In genomic region chr13:84896128-84896527, GRCh38 we compare ENCODE assay signal across 8 cellular contexts.
DNase-seq lines count a peak whose midpoint lies in the region; ATAC-seq and TF ChIP-seq lines count a peak whose summit lies in the region.

No MANE protein-coding gene starts in this region.

- WGBS in neuronal stem cell (ENCODE audit: extremely low coverage in 2 of 2, insufficient read length in 2 of 2, insufficient replicate concordance in 1 of 2), 2 donors = no CpG with 5 or more reads among the region's 9 CpGs

- H3K9ac ChIP-seq in SU-DHL-6 (ENCODE audit: low read length) (no peak overlapping the region), neuronal stem cell (ENCODE audit: low read depth, low read length, poor library complexity) (no peak overlapping the region)

- no peak for TF ChIP-seq CTCF in Calu3 (IDR thresholded peaks at IDR 0.05; ENCODE audit: unreplicated experiment)
- TF ChIP-seq CTCF in LNCaP clone FGC (IDR thresholded peaks at IDR 0.05; ENCODE audit: control insufficient read depth, extremely low read depth, insufficient read depth) = peak; percentile 51
- TF ChIP-seq CTCF in SU-DHL-6 (IDR thresholded peaks at IDR 0.05; ENCODE audit: insufficient read depth, low read length, poor library complexity, severe bottlenecking) = peak; percentile 49

- H3K4ac ChIP-seq in neuronal stem cell (ENCODE audit: low read length) = no peak overlapping the region

- H3K4me2 ChIP-seq in SU-DHL-6 (ENCODE audit: low read depth, low read length, poor library complexity, severe bottlenecking) (no peak overlapping the region), neuronal stem cell (ENCODE audit: insufficient read depth, low read length, poor library complexity, severe bottlenecking) (no peak overlapping the region)

- H3K9me3 ChIP-seq in SU-DHL-6 (ENCODE audit: insufficient read depth, low read length) (no peaks in the 10 kb centered on the region), neuronal stem cell (replicated peaks in 1 of 2; ENCODE audit: control insufficient read depth in 2 of 2, insufficient read depth in 1 of 2, low read depth in 1 of 2, low read length in 2 of 2) (peaks cover 0 to 2% of the 10 kb centered on the region in 2 donors)

- H3K27ac ChIP-seq in SU-DHL-6 (ENCODE audit: low read depth, low read length) (no peak overlapping the region), neuronal stem cell (replicated peaks; ENCODE audit: low read length) (no peak overlapping the region)

- no peak overlapping the region for H2BK15ac ChIP-seq in neuronal stem cell (ENCODE audit: low read length)

- H2BK12ac ChIP-seq in neuronal stem cell (ENCODE audit: low read length) = no peak overlapping the region

- no peaks in the 10 kb centered on the region for H3K9me3 Mint-ChIP-seq in Calu3 (ENCODE audit: low read depth, unreplicated experiment)

- H3K36me3 Mint-ChIP-seq in Calu3 (ENCODE audit: insufficient read depth, unreplicated experiment) = no peaks in the 10 kb centered on the region

- no TSS peak for BruUV-seq in Calu3 (replicated peaks; lab: Mats Ljungman, UMichigan)

- no peak overlapping the region for H3K27ac Mint-ChIP-seq in Calu3 (ENCODE audit: unreplicated experiment)

- no peak overlapping the region for H4K8ac ChIP-seq in neuronal stem cell (ENCODE audit: low read depth, low read length)

- no peak overlapping the region for H2AK5ac ChIP-seq in neuronal stem cell (ENCODE audit: low read depth, low read length)

- H3K79me1 ChIP-seq in neuronal stem cell (ENCODE audit: low read depth, low read length) = no peaks in the 10 kb centered on the region

- CTCF ChIA-PET in Calu3 (lab: Charles Lee) = no interaction called here

- H3K4me1 Mint-ChIP-seq in Calu3 (ENCODE audit: low read depth, unreplicated experiment) = no peaks in the 10 kb centered on the region

- H3K4me3 Mint-ChIP-seq in Calu3 (ENCODE audit: low read depth, unreplicated experiment) = no peak overlapping the region

- H3K18ac ChIP-seq in neuronal stem cell (ENCODE audit: low read length) = no peak overlapping the region

- H3K23ac ChIP-seq in neuronal stem cell (ENCODE audit: low read depth, low read length, poor library complexity) = no peak overlapping the region

- no peaks in the 10 kb centered on the region for H3K79me2 ChIP-seq in SU-DHL-6 (ENCODE audit: insufficient read depth, low read length)

- no peaks in the 10 kb centered on the region for H3F3A ChIP-seq in SU-DHL-6 (ENCODE audit: insufficient read depth)

- no peaks in the 10 kb centered on the region for H3K9me2 ChIP-seq in SU-DHL-6 (replicated peaks; ENCODE audit: insufficient read depth, low read length)

- no peaks in the 10 kb centered on the region for H3K27me3 Mint-ChIP-seq in Calu3 (ENCODE audit: unreplicated experiment)

- H4K91ac ChIP-seq in neuronal stem cell (ENCODE audit: low read depth, low read length, poor library complexity) = no peak overlapping the region

- DNase-seq in Calu3 (peak; percentile 6), LNCaP clone FGC (ENCODE audit: low read depth) (peak; percentile 23), epidermal melanocyte (ENCODE audit: insufficient read length, low spot score) (peak; percentile 41), neuronal stem cell (ENCODE audit: low spot score) (peak; percentile 55), DMS79 (lab: John Stamatoyannopoulos, UW) (no peak)

- H2BK120ac ChIP-seq in neuronal stem cell (ENCODE audit: low read depth, low read length) = no peak overlapping the region

- H4K20me1 ChIP-seq in SU-DHL-6 (ENCODE audit: low read depth, low read length) = no peaks in the 10 kb centered on the region

- no peak overlapping the region for H2BK5ac ChIP-seq in neuronal stem cell (ENCODE audit: low read length)

- H3K36me3 ChIP-seq in SU-DHL-6 (ENCODE audit: low read length) = no peaks in the 10 kb centered on the region
- H3K36me3 ChIP-seq in neuronal stem cell (replicated peaks in 1 of 2; ENCODE audit: control insufficient read depth in 2 of 2, insufficient read depth in 2 of 2, low read length in 2 of 2) = no peaks in the 10 kb centered on the region

- no peak overlapping the region for H3K4me3 ChIP-seq in LNCaP clone FGC (ENCODE audit: low read depth, low read length)
- H3K4me3 ChIP-seq in SU-DHL-6 (ENCODE audit: insufficient read depth, low read length, poor library complexity, severe bottlenecking) = no peak overlapping the region
- no peak overlapping the region for H3K4me3 ChIP-seq in neuronal stem cell (ENCODE audit: low read length in 2 of 2)

- H3K14ac ChIP-seq in neuronal stem cell (ENCODE audit: low read length) = no peak overlapping the region

- H3K27me3 ChIP-seq in SU-DHL-6 (ENCODE audit: low read length) (no peaks in the 10 kb centered on the region), neuronal stem cell (ENCODE audit: control insufficient read depth in 3 of 3, insufficient read depth in 3 of 3, low read depth in 1 of 3, low read length in 3 of 3) (no peaks in the 10 kb centered on the region)

- ATAC-seq in GM19328 (IDR thresholded peaks at IDR 0.05; ENCODE audit: unreplicated experiment) (peak; percentile 53), GM19455 (IDR thresholded peaks at IDR 0.05; ENCODE audit: unreplicated experiment) (no peak)

- intact Hi-C loops in Calu3 (cut with micrococcal nuclease; ENCODE audit: unreplicated experiment) = loop anchor here (2.0 to 5.0 kb wide), 2 partner anchors 911 to 926 kb away; no protein-coding TSS in a partner anchor

- H3K4me1 ChIP-seq in neuronal stem cell (ENCODE audit: control insufficient read depth in 2 of 2, insufficient read depth in 1 of 2, low read depth in 1 of 2, low read length in 2 of 2) = no peaks in the 10 kb centered on the region

- H2AFZ ChIP-seq in SU-DHL-6 (ENCODE audit: low read depth, low read length, severe bottlenecking) (no peak overlapping the region), neuronal stem cell (ENCODE audit: low read length) (no peak overlapping the region)
